ENCODE assay signal across 14 cellular contexts in the genomic region with DNA sequence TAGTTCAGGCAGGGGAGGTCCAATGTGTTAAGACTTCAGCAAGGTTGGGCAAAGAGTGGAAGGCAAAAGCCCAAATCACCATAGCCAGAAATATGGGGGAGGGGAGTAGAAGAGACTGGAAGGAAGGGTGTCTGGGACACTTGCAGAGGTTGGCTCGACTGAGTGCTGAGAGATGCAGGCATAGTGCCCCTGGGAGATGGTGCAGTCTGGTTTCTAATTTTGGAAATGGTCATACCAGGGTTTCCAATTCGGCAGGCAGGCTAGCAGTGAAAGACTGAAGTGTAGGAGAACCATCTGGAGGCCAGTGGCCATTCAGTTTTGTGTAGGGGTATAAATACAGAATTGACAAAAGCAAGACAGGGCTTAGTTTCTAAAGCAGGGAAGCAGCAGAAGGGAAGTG. TPM values are rescaled to one million over a fixed set of nuclear protein-coding genes. Genes with fewer than 3 reads are reported as not detected.
DNase-seq lines count a peak whose midpoint lies in the region; ATAC-seq and TF ChIP-seq lines count a peak whose summit lies in the region.
"Had no signal": no experiment of that assay in that cellular context is flagged by ENCODE, and none has a peak within 500 bp of the region (broad histone marks: within the 10 kb centered on the region; RNA-seq: fewer than 3 reads in every experiment).

No MANE protein-coding gene starts in this region.

- no peaks in the 10 kb centered on the region for H3K36me3 ChIP-seq in right atrium auricular region
- no peaks in the 10 kb centered on the region for H3K36me3 ChIP-seq in WERI-Rb-1
- H3K36me3 ChIP-seq in psoas muscle (ENCODE audit: insufficient read depth in 1 of 2, low read depth in 1 of 2) = peaks cover 2 to 7% of the 10 kb centered on the region in 2 donors
- no peaks in the 10 kb centered on the region for H3K36me3 ChIP-seq in BE2C
- H3K36me3 ChIP-seq: BLaER1 had no signal

- H3K4me1 ChIP-seq in right atrium auricular region = peaks cover 0 to 6% of the 10 kb centered on the region in 2 donors
- peaks cover 11% of the 10 kb centered on the region for H3K4me1 ChIP-seq in psoas muscle
- no peaks in the 10 kb centered on the region for H3K4me1 ChIP-seq in BE2C
- H3K4me1 ChIP-seq: BLaER1 had no signal

- H3K4me3 ChIP-seq in right atrium auricular region (no peak overlapping the region), WERI-Rb-1 (ENCODE audit: low read depth, low read length) (no peak overlapping the region), psoas muscle (no peak overlapping the region), BE2C (ENCODE audit: low read depth, low read length) (no peak overlapping the region)
- H3K4me3 ChIP-seq: BLaER1 had no signal

- no peaks in the 10 kb centered on the region for H3K27me3 ChIP-seq in right atrium auricular region
- no peaks in the 10 kb centered on the region for H3K27me3 ChIP-seq in WERI-Rb-1 (ENCODE audit: insufficient read depth, low read depth, severe bottlenecking)
- H3K27me3 ChIP-seq in psoas muscle (ENCODE audit: insufficient read depth in 3 of 3, low read length in 2 of 3) = no peaks in the 10 kb centered on the region
- H3K27me3 ChIP-seq in BE2C = no peaks in the 10 kb centered on the region
- H3K27me3 ChIP-seq: BLaER1 had no signal

- ATAC-seq in Right ventricle myocardium inferior (peak; percentile 63), left cardiac atrium (peak; percentile 23 to 83), psoas muscle (peak; percentile 69 to 75 (median 73)), HG03469 (IDR thresholded peaks at IDR 0.05; ENCODE audit: unreplicated experiment) (no peak)

- 24 to 38% (median 25%) methylated on average over 2 of the region's 2 CpGs for WGBS in psoas muscle, 3 donors

- intact Hi-C loops in Right ventricle myocardium inferior (cut with DNase I) (no loop called here), left cardiac atrium (cut with DNase I) (no loop called here), psoas muscle (cut with DNase I) (no loop called here)

- DNase-seq in Right ventricle myocardium inferior (ENCODE audit: missing footprints) (peak; percentile 30), right atrium auricular region (ENCODE audit: low spot score) (no peak), WERI-Rb-1 (no peak), left cardiac atrium (no peak), psoas muscle (no peak), BE2C (no peak)
- no peak for DNase-seq in stimulated activated CD4-positive, alpha-beta T cell treated with anti-CD3 and anti-CD28 coated beads, Interleukin-1b, Interleukin-23, amount 100 ng/mL, for 48 hours
- DNase-seq: CD8-positive, alpha-beta memory T cell; DMS53; HCEC 1CT had no signal

- no peak for TF ChIP-seq CTCF in right atrium auricular region (IDR thresholded peaks at IDR 0.05)
- no peak for TF ChIP-seq CTCF in WERI-Rb-1 (IDR thresholded peaks at IDR 0.05; ENCODE audit: low read depth, low read length)
- TF ChIP-seq CTCF in psoas muscle (IDR thresholded peaks at IDR 0.05) = no peak
- TF ChIP-seq CTCF in BE2C (IDR thresholded peaks at IDR 0.05; ENCODE audit: low read depth, low read length) = no peak

- H3K9me3 ChIP-seq in right atrium auricular region (no peaks in the 10 kb centered on the region), WERI-Rb-1 (ENCODE audit: severe bottlenecking) (no peaks in the 10 kb centered on the region), psoas muscle (no peaks in the 10 kb centered on the region), BE2C (no peaks in the 10 kb centered on the region)
- H3K9me3 ChIP-seq: BLaER1 had no signal

- H3K27ac ChIP-seq in right atrium auricular region = no peak overlapping the region
- H3K27ac ChIP-seq in WERI-Rb-1 = peak overlapping the region; percentile 35
- no peak overlapping the region for H3K27ac ChIP-seq in psoas muscle
- H3K27ac ChIP-seq: 22Rv1, BLaER1, HL-60 had no signal

RNA-seq across cellular contexts. Expression of gene SPOPL, which starts 6.2 kb away (rescaled TPM):
- total RNA-seq in Right ventricle myocardium inferior = 14.1 TPM
- total RNA-seq in right atrium auricular region = 10 to 100 TPM; 12.1 to 14.4 TPM
- total RNA-seq in left cardiac atrium = 10 to 100 TPM; 14.8 to 17.3 TPM
- total RNA-seq in psoas muscle = 10 to 100 TPM in 3 of 4 donors, 1 to 10 TPM in 1; 7.6 to 19.0 (median 13.5) TPM
- polyA plus RNA-seq in psoas muscle = 10 to 100 TPM in 1 of 3 donors, 1 to 10 TPM in 2; 3.0 to 12.7 (median 5.3) TPM
- polyA plus RNA-seq in BE2C (2012; ENCODE audit: insufficient read depth, insufficient read length, low read depth) = 4.8 TPM
